9 cellular contexts compared by ENCODE assay signal in genomic region chr6:116405147-116405546, GRCh38.
A peak's percentile ranks its signal among the peaks of the same experiment; 100 is the strongest.
DNase-seq lines count a peak whose midpoint lies in the region; ATAC-seq and FAIRE-seq lines count a peak whose summit lies in the region.
"Had no signal": no experiment of that assay in that cellular context is flagged by ENCODE, and none has a peak within 500 bp of the region (broad histone marks: within the 10 kb centered on the region; RNA-seq: fewer than 3 reads in every experiment).

No MANE protein-coding gene starts in this region.

- FAIRE-seq in urothelium cell line (lab: Jason Lieb, UNC), result no peak
- FAIRE-seq: TTC549 had no signal

- DNase-seq in brain pericyte (ENCODE audit: low read depth, low spot score) (peak; percentile 63), retina (peak; percentile 17), NCI-H146 (lab: John Stamatoyannopoulos, UW) (no peak), NCI-H226 (no peak), urothelium cell line (ENCODE audit: low spot score) (no peak)
- DNase-seq in stimulated activated naive CD4-positive, alpha-beta T cell (lab: John Stamatoyannopoulos, UW), result no peak

- ATAC-seq in GM19372 (IDR thresholded peaks at IDR 0.05; ENCODE audit: low read depth, unreplicated experiment) (peak; percentile 52), HG03095 (IDR thresholded peaks at IDR 0.05; ENCODE audit: unreplicated experiment) (peak; percentile 61)

Comparison
In these comparisons a context has a peak if more than half of its experiments do, and no peak if none do; other contexts are left out.
1. DNase-seq: peak in brain pericyte (single experiment) and retina (single experiment); none in stimulated activated naive CD4-positive, alpha-beta T cell (0 of 6), NCI-H146 (single experiment), NCI-H226 (single experiment) and urothelium cell line (single experiment).